ENCODE assay signal across 1 cellular context in the genomic region with DNA sequence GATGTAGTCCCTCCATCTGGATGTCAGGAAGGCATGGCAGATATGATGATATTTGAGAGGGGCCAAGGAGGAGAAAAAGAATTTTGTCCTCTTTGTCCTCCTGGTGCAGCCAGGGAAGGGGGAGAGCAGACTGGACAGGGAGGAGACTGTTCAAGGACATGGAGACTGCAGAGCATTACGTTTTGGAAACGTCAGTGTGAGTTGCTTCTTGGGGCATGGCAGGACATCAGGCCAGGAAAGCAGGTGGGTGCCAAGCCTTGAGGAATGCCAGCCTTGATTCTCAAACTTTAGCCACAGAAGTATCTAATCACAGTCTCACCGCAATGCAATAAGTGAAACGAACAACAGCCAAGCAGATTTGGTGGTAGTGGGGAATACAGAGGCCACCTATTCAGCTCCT.
TF ChIP-seq lines count a peak whose summit lies in the region.

No MANE protein-coding gene starts in this region.

TF ChIP-seq in IMR-90, 13 proteins besides CTCF, POLR2A, EP300 and RAD21:
- TF ChIP-seq MAFK (IDR thresholded peaks at IDR 0.05; ENCODE audit: low read depth, low read length) (no peak), RFX5 (IDR thresholded peaks at IDR 0.05; ENCODE audit: low read depth, low read length) (no peak)
- TF ChIP-seq, protein P1, sequence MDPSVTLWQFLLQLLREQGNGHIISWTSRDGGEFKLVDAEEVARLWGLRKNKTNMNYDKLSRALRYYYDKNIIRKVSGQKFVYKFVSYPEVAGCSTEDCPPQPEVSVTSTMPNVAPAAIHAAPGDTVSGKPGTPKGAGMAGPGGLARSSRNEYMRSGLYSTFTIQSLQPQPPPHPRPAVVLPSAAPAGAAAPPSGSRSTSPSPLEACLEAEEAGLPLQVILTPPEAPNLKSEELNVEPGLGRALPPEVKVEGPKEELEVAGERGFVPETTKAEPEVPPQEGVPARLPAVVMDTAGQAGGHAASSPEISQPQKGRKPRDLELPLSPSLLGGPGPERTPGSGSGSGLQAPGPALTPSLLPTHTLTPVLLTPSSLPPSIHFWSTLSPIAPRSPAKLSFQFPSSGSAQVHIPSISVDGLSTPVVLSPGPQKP (IDR thresholded peaks at IDR 0.05; ENCODE audit: borderline replicate concordance, low read depth, low read length): no peak
